Comparison of ENCODE assay signal across 14 cellular contexts in genomic region chr3:193853511-193854219, GRCh38.
A peak's percentile ranks its signal among the peaks of the same experiment; 100 is the strongest.
DNase-seq lines count a peak whose midpoint lies in the region; ATAC-seq and TF ChIP-seq lines count a peak whose summit lies in the region.
"Had no signal": no experiment of that assay in that cellular context is flagged by ENCODE, and none has a peak within 500 bp of the region (broad histone marks: within the 10 kb centered on the region; RNA-seq: fewer than 3 reads in every experiment).

No MANE protein-coding gene starts in this region.

- H3K4me3 ChIP-seq in lower lobe of right lung (no peak overlapping the region), HAP-1 (no peak overlapping the region)
- H3K4me3 ChIP-seq: vagina had no signal

- H3K4me1 ChIP-seq in lower lobe of right lung, result peaks cover 25% of the 10 kb centered on the region
- H3K4me1 ChIP-seq in HAP-1, result no peaks in the 10 kb centered on the region

- DNase-seq in AML-193 (lab: John Stamatoyannopoulos, UW) (peak; percentile 23 to 39), HT-29 (ENCODE audit: low spot score) (peak; percentile 90), lower lobe of right lung (no peak), HAP-1 (ENCODE audit: low spot score in 2 of 2) (no peak), HuH-7.5 (ENCODE audit: low spot score) (no peak), mesenteric fat pad (ENCODE audit: low spot score) (no peak)
- DNase-seq: activated CD4-positive, alpha-beta T cell treated with anti-CD3 and anti-CD28 coated beads, Interleukin-2, amount 10 ng/mL, durations not matched to agents 24 days and 14 days; NCI-H1092; NCI-H524 had no signal

- H3K9me3 ChIP-seq in lower lobe of right lung (no peaks in the 10 kb centered on the region), HAP-1 (no peaks in the 10 kb centered on the region)
- H3K9me3 ChIP-seq: neutrophil, vagina had no signal

- in situ Hi-C loops in HAP-1 (cut with MboI; ENCODE audit: low sequenced_read_pairs), result no loop called here

- intact Hi-C loops in lower lobe of right lung (cut with DNase I), result no loop called here

- H3K27ac ChIP-seq in VCaP (peak overlapping the region; percentile 95), lower lobe of right lung (no peak overlapping the region)
- H3K27ac ChIP-seq: neutrophil, vagina had no signal

- H3K27me3 ChIP-seq in lower lobe of right lung (ENCODE audit: low read depth) (no peaks in the 10 kb centered on the region), HAP-1 (ENCODE audit: low read depth) (no peaks in the 10 kb centered on the region)
- H3K27me3 ChIP-seq: neutrophil, vagina had no signal

- H3K36me3 ChIP-seq in lower lobe of right lung (no peaks in the 10 kb centered on the region), HAP-1 (replicated peaks) (no peaks in the 10 kb centered on the region)
- H3K36me3 ChIP-seq: neutrophil, vagina had no signal

- peak; percentile 36 to 53 for ATAC-seq in lower lobe of right lung
- no peak for ATAC-seq in GM18498 (IDR thresholded peaks at IDR 0.05; ENCODE audit: unreplicated experiment)
- ATAC-seq: activated T-helper 17 cell treated with anti-CD3 and anti-CD28 coated beads, Interleukin-2, amount 50 U/mL, for 72 hours had no signal

- TF ChIP-seq CTCF in VCaP (conservative IDR thresholded peaks at IDR 0.05) (no peak), lower lobe of right lung (IDR thresholded peaks at IDR 0.05) (no peak)

Comparison
In these comparisons a context has a peak if more than half of its experiments do, and no peak if none do; other contexts are left out.
1. DNase-seq: peak in AML-193 (2 of 2) and HT-29 (single experiment); none in lower lobe of right lung (single experiment), HAP-1 (0 of 2), HuH-7.5 (single experiment) and mesenteric fat pad (single experiment).